Comparison of ENCODE assay signal across 9 cellular contexts in the genomic region with DNA sequence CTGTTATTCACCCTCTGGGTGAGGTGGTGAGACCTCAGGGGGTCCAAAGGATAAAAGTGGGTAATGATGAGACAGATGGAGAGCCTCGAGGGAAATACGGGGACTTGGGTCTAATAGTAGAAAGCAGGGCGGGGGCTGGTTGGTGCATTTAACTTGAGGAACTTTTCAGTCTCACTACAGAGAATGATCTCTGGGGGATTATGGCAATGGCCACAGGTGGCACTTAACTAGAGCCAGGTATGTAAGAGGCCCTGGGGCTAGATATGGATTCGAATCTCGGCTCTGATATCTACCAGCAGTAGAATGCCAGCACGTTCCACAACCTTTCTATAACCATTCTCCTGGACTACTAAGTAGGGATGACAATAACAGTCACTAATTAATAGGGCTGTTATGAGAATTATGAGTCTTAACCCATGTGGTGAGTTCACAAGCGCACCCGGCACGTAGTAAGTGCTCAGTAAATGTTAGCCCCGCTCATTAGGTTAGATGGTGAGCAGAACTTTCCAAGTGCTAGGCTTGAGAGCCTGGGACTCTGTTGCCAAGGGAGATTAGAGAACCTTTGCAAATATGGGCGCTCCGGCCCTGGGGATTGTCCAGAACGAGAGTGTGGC. TPM values are rescaled to one million over a fixed set of nuclear protein-coding genes. Genes with fewer than 3 reads are reported as not detected.
A peak's percentile ranks its signal among the peaks of the same experiment; 100 is the strongest.
DNase-seq lines count a peak whose midpoint lies in the region; ATAC-seq and TF ChIP-seq lines count a peak whose summit lies in the region.
"Had no signal": no experiment of that assay in that cellular context is flagged by ENCODE, and none has a peak within 500 bp of the region (broad histone marks: within the 10 kb centered on the region; RNA-seq: fewer than 3 reads in every experiment).

No MANE protein-coding gene starts in this region.

- intact Hi-C loops in Right ventricle myocardium inferior (cut with DNase I): loop anchor here (5.0 kb wide), 1 partner anchor 290 kb away; no protein-coding TSS in a partner anchor
- intact Hi-C loops in activated T-helper 2 cell treated with anti-CD3 and anti-CD28 coated beads, Interferon-gamma antibody, Interleukin-2, Interleukin-4, amounts not matched to agents 10 μg/mL and 5 μg/mL and 100 μg/mL, durations not matched to agents 14 hours and 24 hours and 36 hours (cut with micrococcal nuclease): loop anchor here (5.0 kb wide), 2 partner anchors 180 to 495 kb away; no protein-coding TSS in a partner anchor
- intact Hi-C loops in posterior vena cava (cut with DNase I): loop anchor here in 1 of 2 donors (5.0 kb wide), 2 partner anchors 385 to 555 kb away; no protein-coding TSS in a partner anchor

- TF ChIP-seq CTCF in cardiac muscle cell (IDR thresholded peaks at IDR 0.05; ENCODE audit: low read depth, low read length) (no peak), type B pancreatic cell (conservative IDR thresholded peaks at IDR 0.05) (no peak)

- H4K8ac ChIP-seq in mesenchymal stem cell (ENCODE audit: low read length): no peak overlapping the region

- H3K9me3 ChIP-seq in cardiac muscle cell (ENCODE audit: low read depth) (no peaks in the 10 kb centered on the region), mesenchymal stem cell (ENCODE audit: control insufficient read depth, low read length) (no peaks in the 10 kb centered on the region)

- H3K27ac Mint-ChIP-seq in activated T-helper 2 cell treated with anti-CD3 and anti-CD28 coated beads, Interferon-gamma antibody, Interleukin-2, Interleukin-4, amounts not matched to agents 10 μg/mL and 5 μg/mL and 100 μg/mL, durations not matched to agents 14 hours and 24 hours and 36 hours: no peak overlapping the region
- no peak overlapping the region for H3K27ac Mint-ChIP-seq in type B pancreatic cell

- no peak overlapping the region for H4K91ac ChIP-seq in mesenchymal stem cell (ENCODE audit: low read length)

- ATAC-seq in Right ventricle myocardium inferior: no peak

- H3K27me3 ChIP-seq in cardiac muscle cell (peaks cover 56% of the 10 kb centered on the region), mesenchymal stem cell (ENCODE audit: control insufficient read depth in 1 of 2, insufficient read depth in 1 of 2, low read length in 2 of 2) (peaks cover 58 to 71% of the 10 kb centered on the region in 2 experiments)

- H3K18ac ChIP-seq in mesenchymal stem cell (ENCODE audit: low read depth in 1 of 2, low read length in 2 of 2): no peak overlapping the region

- H3K36me3 Mint-ChIP-seq in activated T-helper 2 cell treated with anti-CD3 and anti-CD28 coated beads, Interferon-gamma antibody, Interleukin-2, Interleukin-4, amounts not matched to agents 10 μg/mL and 5 μg/mL and 100 μg/mL, durations not matched to agents 14 hours and 24 hours and 36 hours (ENCODE audit: low read depth): peaks cover 1% of the 10 kb centered on the region
- H3K36me3 Mint-ChIP-seq in type B pancreatic cell: no peaks in the 10 kb centered on the region

- no peaks in the 10 kb centered on the region for H3K79me1 ChIP-seq in mesenchymal stem cell (replicated peaks; ENCODE audit: low read length, poor library complexity, severe bottlenecking)

- no peak overlapping the region for H2BK5ac ChIP-seq in mesenchymal stem cell (ENCODE audit: low read depth, low read length, poor library complexity, severe bottlenecking)

- 55% methylated on average over 11 of the region's 13 CpGs for WGBS in mesenchymal stem cell

- no peak overlapping the region for H2BK120ac ChIP-seq in mesenchymal stem cell (ENCODE audit: low read depth, low read length)

- H3K27ac ChIP-seq in cardiac muscle cell: no peak overlapping the region
- H3K27ac ChIP-seq in mesenchymal stem cell (ENCODE audit: low read length, poor library complexity, severe bottlenecking): no peak overlapping the region

- no peak overlapping the region for H2BK12ac ChIP-seq in mesenchymal stem cell (ENCODE audit: low read length in 2 of 2)

- peak overlapping the region; percentile 73 for H3K4me3 Mint-ChIP-seq in activated T-helper 2 cell treated with anti-CD3 and anti-CD28 coated beads, Interferon-gamma antibody, Interleukin-2, Interleukin-4, amounts not matched to agents 10 μg/mL and 5 μg/mL and 100 μg/mL, durations not matched to agents 14 hours and 24 hours and 36 hours (ENCODE audit: low read depth)
- H3K4me3 Mint-ChIP-seq in type B pancreatic cell: peak overlapping the region; percentile 82

- H3K4me3 ChIP-seq in cardiac muscle cell (peak overlapping the region; percentile 72), mesenchymal stem cell (ENCODE audit: insufficient read depth in 1 of 2, low read depth in 1 of 2, low read length in 2 of 2) (peak overlapping the region in 1 of 2 experiments; percentile 61)

- peak overlapping the region; percentile 90 for H3K4me2 ChIP-seq in mesenchymal stem cell (ENCODE audit: low read length, poor library complexity, severe bottlenecking)

- H2AFZ ChIP-seq in mesenchymal stem cell (ENCODE audit: low read depth, low read length): no peak overlapping the region

- H3K14ac ChIP-seq in mesenchymal stem cell (ENCODE audit: low read length in 2 of 2): no peak overlapping the region

- DNase-seq in cardiac muscle cell (ENCODE audit: low read depth in 1 of 2, low spot score in 1 of 2) (no peak), Right ventricle myocardium inferior (ENCODE audit: missing footprints) (no peak), mesenchymal stem cell (no peak), type B pancreatic cell (ENCODE audit: extremely low spot score, unreplicated experiment) (no peak), SIG-M5 (lab: John Stamatoyannopoulos, UW) (no peak), KG1 (lab: John Stamatoyannopoulos, UW) (no peak), posterior vena cava (ENCODE audit: low spot score) (no peak)
- DNase-seq in activated T-helper 2 cell treated with anti-CD3 and anti-CD28 coated beads, Interferon-gamma antibody, Interleukin-2, Interleukin-4, amounts not matched to agents 10 μg/mL and 5 μg/mL and 100 μg/mL, durations not matched to agents 14 hours and 24 hours and 36 hours (ENCODE audit: low spot score): no peak
- DNase-seq: T1000 had no signal

- H3K9ac ChIP-seq in mesenchymal stem cell (ENCODE audit: low read length): no peak overlapping the region

- H3K27me3 Mint-ChIP-seq in activated T-helper 2 cell treated with anti-CD3 and anti-CD28 coated beads, Interferon-gamma antibody, Interleukin-2, Interleukin-4, amounts not matched to agents 10 μg/mL and 5 μg/mL and 100 μg/mL, durations not matched to agents 14 hours and 24 hours and 36 hours (ENCODE audit: low read depth): peaks cover 49% of the 10 kb centered on the region
- H3K27me3 Mint-ChIP-seq in type B pancreatic cell: peaks cover 80% of the 10 kb centered on the region

- H3K4me1 Mint-ChIP-seq in activated T-helper 2 cell treated with anti-CD3 and anti-CD28 coated beads, Interferon-gamma antibody, Interleukin-2, Interleukin-4, amounts not matched to agents 10 μg/mL and 5 μg/mL and 100 μg/mL, durations not matched to agents 14 hours and 24 hours and 36 hours (ENCODE audit: low read depth): peaks cover 28% of the 10 kb centered on the region
- H3K4me1 Mint-ChIP-seq in type B pancreatic cell (ENCODE audit: unreplicated experiment): peaks cover 23% of the 10 kb centered on the region

- H3K36me3 ChIP-seq in cardiac muscle cell (no peaks in the 10 kb centered on the region), mesenchymal stem cell (ENCODE audit: control insufficient read depth in 1 of 2, insufficient read depth in 2 of 2, low read depth in 1 of 2, low read length in 2 of 2) (no peaks in the 10 kb centered on the region)

- H3K9me3 Mint-ChIP-seq in activated T-helper 2 cell treated with anti-CD3 and anti-CD28 coated beads, Interferon-gamma antibody, Interleukin-2, Interleukin-4, amounts not matched to agents 10 μg/mL and 5 μg/mL and 100 μg/mL, durations not matched to agents 14 hours and 24 hours and 36 hours: no peaks in the 10 kb centered on the region
- H3K9me3 Mint-ChIP-seq in type B pancreatic cell: no peaks in the 10 kb centered on the region

- no peak overlapping the region for H3K23ac ChIP-seq in mesenchymal stem cell (ENCODE audit: low read length in 2 of 2)

- H2BK15ac ChIP-seq in mesenchymal stem cell (ENCODE audit: low read depth, poor library complexity, severe bottlenecking): no peak overlapping the region

- no peak overlapping the region for H2AK5ac ChIP-seq in mesenchymal stem cell (ENCODE audit: low read length, severe bottlenecking)

- no peak overlapping the region for H3K4ac ChIP-seq in mesenchymal stem cell (ENCODE audit: low read depth in 1 of 2, low read length in 2 of 2)

- H3K4me1 ChIP-seq in cardiac muscle cell (ENCODE audit: low read depth) (no peaks in the 10 kb centered on the region), mesenchymal stem cell (ENCODE audit: control insufficient read depth, insufficient read depth, low read depth, low read length) (peaks cover 30% of the 10 kb centered on the region)

RNA-seq across cellular contexts. Expression of gene PLXNC1, which starts 0.9 kb away (rescaled TPM):
- total RNA-seq in cardiac muscle cell (2.5 and 4.1 TPM in 2 replicates), Right ventricle myocardium inferior (3.0 TPM), type B pancreatic cell (ENCODE audit: low replicate concordance) (7.1 and 8.3 TPM in 2 replicates), posterior vena cava (10 to 100 TPM in 1 of 2 donors, 1 to 10 TPM in 1; 9.2 to 15.3 TPM)
- 2.9 and 3.3 TPM in 2 replicates for polyA plus RNA-seq in cardiac muscle cell
- 6.6 and 7.2 TPM in 2 replicates for total RNA-seq in activated T-helper 2 cell treated with anti-CD3 and anti-CD28 coated beads, Interferon-gamma antibody, Interleukin-2, Interleukin-4, amounts not matched to agents 10 μg/mL and 5 μg/mL and 100 μg/mL, durations not matched to agents 14 hours and 24 hours and 36 hours
- polyA plus RNA-seq in mesenchymal stem cell (2013, experiment 1 of 2): 2.2 TPM
- 2.3 TPM for polyA plus RNA-seq in mesenchymal stem cell (2013, experiment 2 of 2)
